3 cellular contexts compared by ENCODE assay signal in the genomic region with DNA sequence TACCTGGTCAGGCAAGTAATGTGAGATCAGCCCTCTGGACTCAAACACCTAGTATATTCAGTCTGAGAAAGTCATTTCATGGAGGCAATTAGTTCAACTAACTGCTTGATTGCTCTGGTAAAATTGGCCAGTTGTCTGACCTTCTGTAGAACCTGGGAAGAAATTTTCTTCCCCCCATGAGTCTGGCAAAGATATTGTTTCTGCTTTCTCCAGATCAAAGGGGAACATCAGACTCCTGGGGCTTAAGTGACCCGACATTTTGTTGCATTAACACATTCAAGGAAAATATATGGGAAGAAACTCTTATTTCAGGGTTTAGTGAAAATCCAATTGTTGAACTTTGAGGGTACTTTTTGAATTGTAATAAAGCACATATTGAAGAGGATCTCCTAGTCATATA.
"Had no signal": no experiment of that assay in that cellular context is flagged by ENCODE, and none has a peak within 500 bp of the region (broad histone marks: within the 10 kb centered on the region; RNA-seq: fewer than 3 reads in every experiment).

No MANE protein-coding gene starts in this region.

- H3K4me3 ChIP-seq: GM12878 had no signal

- DNase-seq: GDM1, GF-D8 had no signal

- ATAC-seq: GM12878 had no signal
